ENCODE assay signal across 18 cellular contexts in the genomic region with DNA sequence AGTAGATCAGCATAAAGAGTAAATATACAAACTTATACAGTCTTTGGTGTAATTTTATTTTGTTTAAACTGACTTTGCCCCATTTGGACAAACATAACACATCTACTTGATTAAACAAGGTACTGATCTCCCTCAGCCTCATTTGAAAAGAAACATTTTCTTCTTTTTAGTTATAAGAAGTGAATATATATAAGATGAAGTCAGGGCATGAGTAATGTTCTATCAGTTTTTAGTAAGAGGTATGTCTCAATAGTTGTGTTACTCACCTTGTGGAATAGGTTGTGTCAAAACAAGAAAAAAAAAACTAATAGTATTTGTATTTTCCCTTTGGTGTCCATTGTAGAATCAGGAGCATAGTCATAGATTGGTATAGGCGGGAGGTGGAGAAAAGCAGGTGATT.
A peak's percentile ranks its signal among the peaks of the same experiment; 100 is the strongest.
DNase-seq lines count a peak whose midpoint lies in the region; ATAC-seq, FAIRE-seq and TF ChIP-seq lines count a peak whose summit lies in the region.
"Had no signal": no experiment of that assay in that cellular context is flagged by ENCODE, and none has a peak within 500 bp of the region (broad histone marks: within the 10 kb centered on the region; RNA-seq: fewer than 3 reads in every experiment).

No MANE protein-coding gene starts in this region.

- H4K20me1 ChIP-seq in GM23248 (ENCODE audit: insufficient read depth) = no peaks in the 10 kb centered on the region
- H4K20me1 ChIP-seq in PC-3 (ENCODE audit: low read length) = no peaks in the 10 kb centered on the region

- POLR2A ChIA-PET in PC-3 (lab: Charles Lee; ENCODE audit: unreplicated experiment) = no interaction called here

- H3K79me2 ChIP-seq in GM23248 (ENCODE audit: insufficient read depth) = no peaks in the 10 kb centered on the region
- no peaks in the 10 kb centered on the region for H3K79me2 ChIP-seq in PC-3 (ENCODE audit: low read length)

- no peaks in the 10 kb centered on the region for H3K27me3 ChIP-seq in GM23248 (replicated peaks; ENCODE audit: insufficient read depth)
- no peaks in the 10 kb centered on the region for H3K27me3 ChIP-seq in PC-3 (ENCODE audit: low read length)
- peaks cover 0 to 4% of the 10 kb centered on the region in 2 donors for H3K27me3 ChIP-seq in tibial nerve
- H3K27me3 ChIP-seq: SJCRH30 had no signal

- H3K4me2 ChIP-seq in GM23248 (ENCODE audit: unreplicated experiment) = no peak overlapping the region
- H3K4me2 ChIP-seq in PC-3 (ENCODE audit: low read length) = no peak overlapping the region

- DNase-seq in GM23248 (peak; percentile 49), PC-3 (peak; percentile 13), kidney tubule cell (ENCODE audit: low spot score) (peak; percentile 8), tibial nerve (ENCODE audit: low spot score in 2 of 2) (no peak), HK-2 (ENCODE audit: unreplicated experiment) (no peak), H54 (ENCODE audit: insufficient read length, low spot score) (no peak)
- DNase-seq: DMS79, KG1, NCI-H1417, NCI-H187, NCI-H2107, NCI-H2227 treated with DMSO at 0.1 percent for 48 hours, NCI-H510A treated with DMSO at 0.1 percent for 48 hours, NCI-H82, SJCRH30 had no signal

- CTCF ChIA-PET in PC-3 (lab: Charles Lee) = no interaction called here

- peaks cover 12% of the 10 kb centered on the region for H3F3A ChIP-seq in GM23248 (ENCODE audit: insufficient read depth)
- no peaks in the 10 kb centered on the region for H3F3A ChIP-seq in PC-3 (ENCODE audit: low read length, unreplicated experiment)

- H3K9me3 ChIP-seq in GM23248 (ENCODE audit: low read depth) (no peaks in the 10 kb centered on the region), PC-3 (ENCODE audit: low read length) (no peaks in the 10 kb centered on the region), tibial nerve (no peaks in the 10 kb centered on the region)
- H3K9me3 ChIP-seq: SJCRH30 had no signal

- FAIRE-seq in colon (lab: Jason Lieb, UNC) = peak; percentile 71
- no peak for FAIRE-seq in H54 (lab: Jason Lieb, UNC)
- FAIRE-seq: HepG2 had no signal

- no peaks in the 10 kb centered on the region for H3K9me2 ChIP-seq in GM23248 (ENCODE audit: insufficient read depth)
- H3K9me2 ChIP-seq in PC-3 (replicated peaks; ENCODE audit: low read length) = no peaks in the 10 kb centered on the region

- no TSS peak for BruUV-seq in PC-3 (replicated peaks; lab: Mats Ljungman, UMichigan)

- TF ChIP-seq POLR2A in tibial nerve (IDR thresholded peaks at IDR 0.05) = no peak
- no peak for TF ChIP-seq POLR2A in H54 (IDR thresholded peaks at IDR 0.05; ENCODE audit: low read depth, low read length)

- ATAC-seq in PC-3 (no peak), HG03565 (IDR thresholded peaks at IDR 0.05; ENCODE audit: unreplicated experiment) (no peak)
- ATAC-seq: HepG2 had no signal

- WGBS in GM23248 (ENCODE audit: low coverage in 1 of 2, low lambda C conversion rate in 2 of 2, missing lambda C conversion rate in 2 of 2), 2 experiments = 94 to 100% methylated on average over 1 of the region's 1 CpG
- 79 to 100% methylated on average over 1 of the region's 1 CpG for WGBS in tibial nerve, 2 donors

- H2AFZ ChIP-seq in GM23248 = no peak overlapping the region
- no peak overlapping the region for H2AFZ ChIP-seq in PC-3 (ENCODE audit: low read length)

- TF ChIP-seq EP300 in tibial nerve (IDR thresholded peaks at IDR 0.05) = no peak

- H3K4me3 ChIP-seq in GM23248 (no peak overlapping the region), PC-3 (ENCODE audit: low read length) (no peak overlapping the region), tibial nerve (no peak overlapping the region)
- H3K4me3 ChIP-seq: SJCRH30 had no signal

- in situ Hi-C loops in GM23248 (cut with MboI) = no loop called here

- H3K4me1 ChIP-seq in GM23248 (ENCODE audit: insufficient read depth) (peaks cover 31% of the 10 kb centered on the region), PC-3 (ENCODE audit: insufficient read depth, low read length) (peaks cover 4% of the 10 kb centered on the region; the same call in 1 of the 2 replicates), tibial nerve (no peaks in the 10 kb centered on the region)
- H3K4me1 ChIP-seq: SJCRH30 had no signal

- H3K9ac ChIP-seq in GM23248 (no peak overlapping the region), PC-3 (ENCODE audit: low read length) (no peak overlapping the region)

- intact Hi-C loops in PC-3 (cut with micrococcal nuclease) = no loop called here

- H3K27ac ChIP-seq in GM23248 (no peak overlapping the region), PC-3 (ENCODE audit: low read length) (no peak overlapping the region), tibial nerve (no peak overlapping the region)
- H3K27ac ChIP-seq: SJCRH30 had no signal

- TF ChIP-seq CTCF in PC-3 (conservative IDR thresholded peaks at IDR 0.05; ENCODE audit: low read depth, low read length) (no peak), tibial nerve (IDR thresholded peaks at IDR 0.05) (no peak)

- H3K36me3 ChIP-seq in GM23248 (ENCODE audit: low read depth) (no peaks in the 10 kb centered on the region), PC-3 (ENCODE audit: low read depth, low read length) (no peaks in the 10 kb centered on the region), tibial nerve (no peaks in the 10 kb centered on the region)
- H3K36me3 ChIP-seq: SJCRH30 had no signal

Comparison
In these comparisons a context has a peak if more than half of its experiments do, and no peak if none do; other contexts are left out.
1. DNase-seq: peak in GM23248 (single experiment), PC-3 (single experiment) and kidney tubule cell (single experiment); none in tibial nerve (0 of 2), HK-2 (single experiment) and H54 (single experiment).